Comparison of ENCODE assay signal across 26 cellular contexts in genomic region chr5:9429691-9430215, GRCh38.
DNase-seq lines count a peak whose midpoint lies in the region; ATAC-seq, FAIRE-seq and TF ChIP-seq lines count a peak whose summit lies in the region.
"Had no signal": no experiment of that assay in that cellular context is flagged by ENCODE, and none has a peak within 500 bp of the region (broad histone marks: within the 10 kb centered on the region; RNA-seq: fewer than 3 reads in every experiment).

No MANE protein-coding gene starts in this region.

- H4K8ac ChIP-seq in IMR-90 (ENCODE audit: low read depth in 2 of 2, low read length in 2 of 2), result no peak overlapping the region; a peak in 1 of 4 replicates

- peak overlapping the region; percentile 34; the same call in 1 of the 2 replicates for H3K4ac ChIP-seq in IMR-90 (ENCODE audit: low read depth, low read length)

- CTCF ChIA-PET in IMR-90 (lab: Yijun Ruan, JAX), result no interaction called here

- ATAC-seq in IMR-90 (ENCODE audit: low read depth), result no peak
- ATAC-seq: Right ventricle myocardium inferior had no signal

- no TSS peak for BruUV-seq in IMR-90 (replicated peaks; lab: Mats Ljungman, UMichigan)

- no peaks in the 10 kb centered on the region for H3K79me2 ChIP-seq in smooth muscle cell (ENCODE audit: low read depth)

- no peak overlapping the region for H3K23ac ChIP-seq in IMR-90 (ENCODE audit: low read depth, low read length)

- H3K79me1 ChIP-seq in IMR-90 (ENCODE audit: low read depth in 1 of 2, low read length in 2 of 2), result peaks cover 10 to 60% of the 10 kb centered on the region in 2 experiments

- TF ChIP-seq POLR2A in IMR-90 (IDR thresholded peaks at IDR 0.05; ENCODE audit: low read depth, low read length) (no peak), esophagus muscularis mucosa (IDR thresholded peaks at IDR 0.05; ENCODE audit: low read depth) (no peak)

- H3K56ac ChIP-seq in IMR-90 (ENCODE audit: extremely low read depth, insufficient read depth, low read length), result no peak overlapping the region

- no peaks in the 10 kb centered on the region for H3K36me3 ChIP-seq in IMR-90 (ENCODE audit: control insufficient read depth, insufficient read depth, low read length)
- no peaks in the 10 kb centered on the region for H3K36me3 ChIP-seq in esophagus muscularis mucosa
- H3K36me3 ChIP-seq in smooth muscle cell (ENCODE audit: low read depth), result no peaks in the 10 kb centered on the region
- H3K36me3 ChIP-seq: BLaER1 treated with 17β-estradiol and CSF1 and Interleukin-3, amounts not matched to agents 10 nM and 100 nM; HAP-1; SJCRH30 had no signal

- POLR2A ChIA-PET in IMR-90 (lab: Charles Lee; ENCODE audit: unreplicated experiment), result interaction anchor here (0.6 kb wide), 1 partner anchor 70 kb away, joined by 3 read pairs; no protein-coding TSS in a partner anchor

- no peak overlapping the region; the same call in 1 of the 2 replicates for H2BK120ac ChIP-seq in IMR-90 (ENCODE audit: low read depth, low read length)

- H3K9me1 ChIP-seq in IMR-90 (ENCODE audit: insufficient read depth, low read length), result peaks cover 20% of the 10 kb centered on the region

- H3K4me3 ChIP-seq in IMR-90 (ENCODE audit: insufficient read depth, low read depth, low read length) (no peak overlapping the region), esophagus muscularis mucosa (no peak overlapping the region), smooth muscle cell (no peak overlapping the region)
- H3K4me3 ChIP-seq: BLaER1 treated with 17β-estradiol and CSF1 and Interleukin-3, amounts not matched to agents 10 nM and 100 nM; GM23248; HAP-1; PC-9; SJCRH30 had no signal

- H3K27ac ChIP-seq in IMR-90 (ENCODE audit: insufficient read depth, low read length) (no peak overlapping the region), esophagus muscularis mucosa (replicated peaks in 1 of 4) (no peak overlapping the region), smooth muscle cell (ENCODE audit: low read depth) (no peak overlapping the region)
- H3K27ac ChIP-seq: BLaER1 treated with 17β-estradiol and CSF1 and Interleukin-3, amounts not matched to agents 10 nM and 100 nM; GM23248; HL-60; PC-9; SJCRH30 had no signal

- H3K27me3 ChIP-seq in IMR-90 (ENCODE audit: control insufficient read depth, insufficient read depth, low read length) (no peaks in the 10 kb centered on the region), esophagus muscularis mucosa (no peaks in the 10 kb centered on the region), smooth muscle cell (ENCODE audit: low read depth) (no peaks in the 10 kb centered on the region)
- H3K27me3 ChIP-seq: BLaER1 treated with 17β-estradiol and CSF1 and Interleukin-3, amounts not matched to agents 10 nM and 100 nM; SJCRH30 had no signal

- peaks cover 3% of the 10 kb centered on the region for H3F3A ChIP-seq in smooth muscle cell (ENCODE audit: low read depth)

- H2AK9ac ChIP-seq in IMR-90 (replicated peaks; ENCODE audit: low read depth, low read length, poor library complexity), result no peak overlapping the region

- TF ChIP-seq RAD21 in IMR-90 (IDR thresholded peaks at IDR 0.05; ENCODE audit: low read length), result no peak

- no peak for FAIRE-seq in urothelium cell line (lab: Jason Lieb, UNC)
- FAIRE-seq: A204.1, D721Med, GM18507 had no signal

- H2BK20ac ChIP-seq in IMR-90 (ENCODE audit: low read depth, low read length), result peak overlapping the region; percentile 47; the same call in 1 of the 2 replicates

- dilution Hi-C loops in IMR-90 (cut with HindIII; ENCODE audit: low sequenced_read_pairs, unreplicated experiment), result no loop called here

- H3K14ac ChIP-seq in IMR-90 (replicated peaks; ENCODE audit: low read depth, low read length), result no peak overlapping the region; the same call in 1 of the 2 replicates

- DNase-seq in IMR-90 (no peak), esophagus muscularis mucosa (ENCODE audit: extremely low spot score) (peak; percentile 78), midbrain (lab: John Stamatoyannopoulos, UW) (peak; percentile 23), superior temporal gyrus (ENCODE audit: extremely low spot score) (peak; percentile 44), urothelium cell line (ENCODE audit: low spot score) (no peak), smooth muscle cell (lab: John Stamatoyannopoulos, UW; ENCODE audit: unreplicated experiment) (no peak), germinal center (ENCODE audit: low spot score) (no peak)
- DNase-seq: CD4-positive, alpha-beta T cell; DMS53; GM23248; Karpas-422; NCI-H1092; NCI-H1417 treated with DMSO at 0.1 percent for 48 hours; NCI-H1694 treated with DMSO at 0.1 percent for 48 hours; NCI-H2081; NCI-H2227 treated with DMSO at 0.1 percent for 48 hours; NCI-H526 treated with DMSO at 0.1 percent for 48 hours; PC-9; SJCRH30 had no signal

- H2BK5ac ChIP-seq in IMR-90 (ENCODE audit: low read depth, low read length, poor library complexity, severe bottlenecking), result no peak overlapping the region

- in situ Hi-C loops in IMR-90 (cut with MboI; ENCODE audit: low sequenced_read_pairs), result no loop called here

- no peak overlapping the region for H2AK5ac ChIP-seq in IMR-90 (ENCODE audit: low read depth, low read length)

- intact Hi-C loops in IMR-90 (cut with micrococcal nuclease) (no loop called here), esophagus muscularis mucosa (cut with DNase I) (no loop called here)

- H2BK15ac ChIP-seq in IMR-90 (ENCODE audit: low read depth, low read length), result no peak overlapping the region

- H4K20me1 ChIP-seq in IMR-90 (ENCODE audit: insufficient read depth, low read length) (peaks cover 10% of the 10 kb centered on the region; the same call in 1 of the 2 replicates), smooth muscle cell (ENCODE audit: low read depth) (no peaks in the 10 kb centered on the region)
- H4K20me1 ChIP-seq: BLaER1 treated with 17β-estradiol and CSF1 and Interleukin-3, amounts not matched to agents 10 nM and 100 nM had no signal

- H2AFZ ChIP-seq in IMR-90 (replicated peaks; ENCODE audit: low read length, poor library complexity), result no peak overlapping the region
- no peak overlapping the region for H2AFZ ChIP-seq in smooth muscle cell (ENCODE audit: low read depth)
- H2AFZ ChIP-seq: GM23248, PC-9 had no signal

- no peak for TF ChIP-seq EP300 in esophagus muscularis mucosa (IDR thresholded peaks at IDR 0.05)

- H4K5ac ChIP-seq in IMR-90 (ENCODE audit: low read depth, low read length), result no peak overlapping the region

- H3K4me1 ChIP-seq in IMR-90 (ENCODE audit: control insufficient read depth, insufficient read depth, low read length) (peaks cover 17% of the 10 kb centered on the region), esophagus muscularis mucosa (peaks cover 0 to 13% (median 0%) of the 10 kb centered on the region in 4 donors), smooth muscle cell (ENCODE audit: low read depth) (peaks cover 31% of the 10 kb centered on the region)
- H3K4me1 ChIP-seq: HAP-1, SJCRH30 had no signal

- no peaks in the 10 kb centered on the region for H3K9me3 ChIP-seq in IMR-90 (ENCODE audit: control insufficient read depth, insufficient read depth, low read length)
- H3K9me3 ChIP-seq in esophagus muscularis mucosa, result no peaks in the 10 kb centered on the region
- H3K9me3 ChIP-seq in smooth muscle cell (replicated peaks; ENCODE audit: low read depth), result no peaks in the 10 kb centered on the region
- H3K9me3 ChIP-seq: BLaER1 treated with 17β-estradiol and CSF1 and Interleukin-3, amounts not matched to agents 10 nM and 100 nM; HAP-1; SJCRH30 had no signal

- H3K9ac ChIP-seq in IMR-90 (ENCODE audit: low read depth, low read length) (no peak overlapping the region), smooth muscle cell (ENCODE audit: low read depth) (no peak overlapping the region)
- H3K9ac ChIP-seq: BLaER1 treated with 17β-estradiol and CSF1 and Interleukin-3, amounts not matched to agents 10 nM and 100 nM; GM23248 had no signal

- TF ChIP-seq CTCF in IMR-90 (conservative IDR thresholded peaks at IDR 0.05; ENCODE audit: low read depth, low read length), result no peak
- no peak for TF ChIP-seq CTCF in esophagus muscularis mucosa (IDR thresholded peaks at IDR 0.05)
- TF ChIP-seq CTCF in smooth muscle cell (IDR thresholded peaks at IDR 0.05; ENCODE audit: borderline replicate concordance, insufficient read depth, poor library complexity, severe bottlenecking), result no peak

- H4K91ac ChIP-seq in IMR-90 (ENCODE audit: insufficient read depth, low read depth, low read length), result no peak overlapping the region

- 84% methylated on average over 7 of the region's 8 CpGs; no CpG with 5 or more reads in 1 of the 2 experiments for WGBS in IMR-90 (ENCODE audit: extremely low coverage in 2 of 2, insufficient read length in 1 of 2), 2 experiments
- 87% methylated on average over 8 of the region's 8 CpGs for WGBS in esophagus muscularis mucosa
- WGBS in smooth muscle cell (ENCODE audit: low lambda C conversion rate), result 84% methylated on average over 8 of the region's 8 CpGs

- H3K18ac ChIP-seq in IMR-90 (ENCODE audit: low read depth, low read length), result no peak overlapping the region; the same call in 1 of the 2 replicates

- no peak overlapping the region for H3K4me2 ChIP-seq in IMR-90 (ENCODE audit: low read depth, low read length)
- no peak overlapping the region for H3K4me2 ChIP-seq in smooth muscle cell
- H3K4me2 ChIP-seq: PC-9 had no signal

TF ChIP-seq in IMR-90, 13 proteins besides CTCF, POLR2A, EP300 and RAD21:
- no peak for TF ChIP-seq MXI1 (IDR thresholded peaks at IDR 0.05; ENCODE audit: borderline replicate concordance, low read depth, low read length)
- TF ChIP-seq FOS (IDR thresholded peaks at IDR 0.05; ENCODE audit: low read depth, low read length), result no peak
- TF ChIP-seq SMC3 (IDR thresholded peaks at IDR 0.05; ENCODE audit: low read depth, low read length), result no peak
- no peak for TF ChIP-seq MAZ (IDR thresholded peaks at IDR 0.05; ENCODE audit: borderline replicate concordance, low read depth, low read length)

Comparison
In these comparisons a context has a peak if more than half of its experiments do, and no peak if none do; other contexts are left out.
1. DNase-seq: peak in esophagus muscularis mucosa (single experiment), midbrain (single experiment) and superior temporal gyrus (single experiment); none in IMR-90 (single experiment), urothelium cell line (single experiment), smooth muscle cell (single experiment) and germinal center (single experiment).